2 cellular contexts compared by ENCODE assay signal in genomic region chr1:52862666-52863458, GRCh38.
TF ChIP-seq lines count a peak whose summit lies in the region.

No MANE protein-coding gene starts in this region.

TF ChIP-seq in GM23338, 12 proteins besides CTCF, POLR2A, EP300 and RAD21 (continued from another document):
- TF ChIP-seq ETS1 (IDR thresholded peaks at IDR 0.05) (no peak), POLR2AphosphoS5 (IDR thresholded peaks at IDR 0.05; ENCODE audit: low read depth) (no peak), ZNF462 (CRISPR knock-in tag; IDR thresholded peaks at IDR 0.05) (no peak), EZH2 (IDR thresholded peaks at IDR 0.05; ENCODE audit: low read depth, unreplicated experiment) (no peak), JUNB (IDR thresholded peaks at IDR 0.05; ENCODE audit: unreplicated experiment) (no peak), EZH2phosphoT487 (IDR thresholded peaks at IDR 0.05; ENCODE audit: unreplicated experiment) (no peak), NANOG (IDR thresholded peaks at IDR 0.05; ENCODE audit: borderline replicate concordance) (no peak), ZNF114 (CRISPR knock-in tag; IDR thresholded peaks at IDR 0.05) (no peak), STAT1 (IDR thresholded peaks at IDR 0.05; ENCODE audit: unreplicated experiment) (no peak)

TF ChIP-seq in HCT116, 20 proteins besides CTCF, POLR2A, EP300 and RAD21 (continued from another document):
- TF ChIP-seq REST (IDR thresholded peaks at IDR 0.05; ENCODE audit: low read depth) (no peak), EGR1 (IDR thresholded peaks at IDR 0.05; ENCODE audit: low read depth) (no peak), ZFX (IDR thresholded peaks at IDR 0.05) (no peak)
TF ChIP-seq in HCT116: peak in this region for 0.
